Comparison of ENCODE assay signal across 13 cellular contexts in the genomic region with DNA sequence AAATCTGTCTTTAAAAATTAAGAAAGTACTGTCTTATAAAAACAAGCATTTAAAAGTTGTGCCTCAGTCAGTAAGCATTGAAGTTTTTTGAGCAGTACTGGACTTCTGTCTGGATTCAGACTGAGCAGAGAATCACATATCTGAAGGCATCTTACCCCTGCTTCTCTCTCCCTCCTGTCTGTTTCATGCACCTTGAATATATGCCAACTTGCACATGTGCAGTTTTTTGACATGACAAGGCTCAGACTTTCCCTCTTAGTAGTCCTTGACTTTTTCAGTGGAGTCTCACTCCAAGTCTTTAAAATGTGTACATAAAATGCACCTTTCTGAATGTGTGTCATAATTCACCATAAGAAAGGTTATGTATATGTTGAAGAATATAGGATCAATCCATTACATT. TPM values are rescaled to one million over a fixed set of nuclear protein-coding genes. Genes with fewer than 3 reads are reported as not detected.
DNase-seq lines count a peak whose midpoint lies in the region; ATAC-seq and TF ChIP-seq lines count a peak whose summit lies in the region.
"Had no signal": no experiment of that assay in that cellular context is flagged by ENCODE, and none has a peak within 500 bp of the region (broad histone marks: within the 10 kb centered on the region; RNA-seq: fewer than 3 reads in every experiment).

No MANE protein-coding gene starts in this region.

- H3K9me3 ChIP-seq in adrenal gland (replicated peaks in 1 of 3), result no peaks in the 10 kb centered on the region
- no peaks in the 10 kb centered on the region for H3K9me3 ChIP-seq in lower lobe of right lung
- no peaks in the 10 kb centered on the region for H3K9me3 ChIP-seq in stomach

- H3K27me3 Mint-ChIP-seq in activated T-helper 2 cell treated with anti-CD3 and anti-CD28 coated beads, Interferon-gamma antibody, Interleukin-2, Interleukin-4, amounts not matched to agents 10 μg/mL and 5 μg/mL and 100 μg/mL, durations not matched to agents 14 hours and 24 hours and 36 hours (ENCODE audit: low read depth), result no peaks in the 10 kb centered on the region
- H3K27me3 Mint-ChIP-seq: activated CD4-positive, alpha-beta T cell treated with anti-CD3 and anti-CD28 coated beads for 36 hours had no signal

- H3K4me1 ChIP-seq in adrenal gland (replicated peaks in 1 of 2) (peaks cover 50 to 56% of the 10 kb centered on the region in 2 donors), lower lobe of right lung (peaks cover 48% of the 10 kb centered on the region), stomach (peaks cover 18 to 75% (median 48%) of the 10 kb centered on the region in 4 donors)

- intact Hi-C loops in adrenal gland (cut with DNase I) (no loop called here), lower lobe of right lung (cut with DNase I) (no loop called here), stomach (cut with DNase I; ENCODE audit: low total_unique reads) (no loop called here), lower leg skin (cut with DNase I; ENCODE audit: low total_unique reads) (no loop called here)
- intact Hi-C loops in activated T-helper 2 cell treated with anti-CD3 and anti-CD28 coated beads, Interferon-gamma antibody, Interleukin-2, Interleukin-4, amounts not matched to agents 10 μg/mL and 5 μg/mL and 100 μg/mL, durations not matched to agents 14 hours and 24 hours and 36 hours (cut with micrococcal nuclease), result no loop called here

- no peak for ATAC-seq in lower lobe of right lung
- ATAC-seq: activated CD4-positive, alpha-beta T cell treated with anti-CD3 and anti-CD28 coated beads for 36 hours; left colon had no signal

- H3K36me3 Mint-ChIP-seq in activated T-helper 2 cell treated with anti-CD3 and anti-CD28 coated beads, Interferon-gamma antibody, Interleukin-2, Interleukin-4, amounts not matched to agents 10 μg/mL and 5 μg/mL and 100 μg/mL, durations not matched to agents 14 hours and 24 hours and 36 hours (ENCODE audit: low read depth), result peaks cover 7% of the 10 kb centered on the region

- no peak overlapping the region for H3K4me3 Mint-ChIP-seq in activated T-helper 2 cell treated with anti-CD3 and anti-CD28 coated beads, Interferon-gamma antibody, Interleukin-2, Interleukin-4, amounts not matched to agents 10 μg/mL and 5 μg/mL and 100 μg/mL, durations not matched to agents 14 hours and 24 hours and 36 hours (ENCODE audit: low read depth)
- H3K4me3 Mint-ChIP-seq: activated CD4-positive, alpha-beta T cell treated with anti-CD3 and anti-CD28 coated beads for 36 hours; CD14-positive monocyte had no signal

- no peak overlapping the region for H3K27ac Mint-ChIP-seq in activated T-helper 2 cell treated with anti-CD3 and anti-CD28 coated beads, Interferon-gamma antibody, Interleukin-2, Interleukin-4, amounts not matched to agents 10 μg/mL and 5 μg/mL and 100 μg/mL, durations not matched to agents 14 hours and 24 hours and 36 hours
- H3K27ac Mint-ChIP-seq: activated CD4-positive, alpha-beta T cell treated with anti-CD3 and anti-CD28 coated beads for 36 hours had no signal

- no peak for TF ChIP-seq POLR2A in adrenal gland (IDR thresholded peaks at IDR 0.05)
- no peak for TF ChIP-seq POLR2A in stomach (IDR thresholded peaks at IDR 0.05)
- TF ChIP-seq POLR2A in lower leg skin (IDR thresholded peaks at IDR 0.05), result no peak

- DNase-seq in HCEC 1CT (peak; percentile 18), adrenal gland (no peak), lower lobe of right lung (no peak), stomach (no peak), SK-N-DZ (ENCODE audit: low spot score) (no peak), medulla oblongata (ENCODE audit: extremely low spot score) (no peak), lower leg skin (ENCODE audit: low spot score in 2 of 2) (no peak)
- DNase-seq in activated T-helper 2 cell treated with anti-CD3 and anti-CD28 coated beads, Interferon-gamma antibody, Interleukin-2, Interleukin-4, amounts not matched to agents 10 μg/mL and 5 μg/mL and 100 μg/mL, durations not matched to agents 14 hours and 24 hours and 36 hours (ENCODE audit: low spot score), result no peak
- DNase-seq: activated CD4-positive, alpha-beta T cell treated with anti-CD3 and anti-CD28 coated beads for 36 hours; activated T-cell treated with anti-CD3 and anti-CD28 coated beads, Interleukin-2, amount 50 U/mL, for 1 hour; left colon; stimulated activated CD4-positive, alpha-beta T cell treated with anti-CD3 and anti-CD28 coated beads, Interleukin-2, amount 100 ng/mL, for 24 hours had no signal

- H3K4me3 ChIP-seq in adrenal gland (no peak overlapping the region), lower lobe of right lung (no peak overlapping the region), stomach (no peak overlapping the region), lower leg skin (ENCODE audit: low read depth, poor library complexity, severe bottlenecking) (no peak overlapping the region)

- no peak for TF ChIP-seq EP300 in stomach (IDR thresholded peaks at IDR 0.05)

- H3K27me3 ChIP-seq in adrenal gland (no peaks in the 10 kb centered on the region), lower lobe of right lung (ENCODE audit: low read depth) (no peaks in the 10 kb centered on the region), stomach (no peaks in the 10 kb centered on the region)

- no peaks in the 10 kb centered on the region for H3K9me3 Mint-ChIP-seq in activated T-helper 2 cell treated with anti-CD3 and anti-CD28 coated beads, Interferon-gamma antibody, Interleukin-2, Interleukin-4, amounts not matched to agents 10 μg/mL and 5 μg/mL and 100 μg/mL, durations not matched to agents 14 hours and 24 hours and 36 hours
- H3K9me3 Mint-ChIP-seq: CD14-positive monocyte had no signal

- peaks cover 14% of the 10 kb centered on the region for H3K4me1 Mint-ChIP-seq in activated T-helper 2 cell treated with anti-CD3 and anti-CD28 coated beads, Interferon-gamma antibody, Interleukin-2, Interleukin-4, amounts not matched to agents 10 μg/mL and 5 μg/mL and 100 μg/mL, durations not matched to agents 14 hours and 24 hours and 36 hours (ENCODE audit: low read depth)

- TF ChIP-seq CTCF in adrenal gland (IDR thresholded peaks at IDR 0.05) (no peak), lower lobe of right lung (IDR thresholded peaks at IDR 0.05) (no peak), stomach (IDR thresholded peaks at IDR 0.05) (no peak), lower leg skin (IDR thresholded peaks at IDR 0.05) (no peak)

- H3K36me3 ChIP-seq in adrenal gland (replicated peaks in 1 of 2) (no peaks in the 10 kb centered on the region), lower lobe of right lung (no peaks in the 10 kb centered on the region), stomach (no peaks in the 10 kb centered on the region)

- H3K27ac ChIP-seq in adrenal gland (peak overlapping the region in 4 of 5 donors; percentile 67 to 77 (median 68)), lower lobe of right lung (peak overlapping the region; percentile 55), stomach (peak overlapping the region in 3 of 5 donors; percentile 54 to 69 (median 56))

RNA-seq across cellular contexts. Expression of a gene that starts 19.8 kb away (rescaled TPM):
- 100 to 1,000 TPM in 1 of 8 donors, 10 to 100 TPM in 7; 35.6 to 121 (median 60.1) TPM for total RNA-seq in adrenal gland
- 10 to 100 TPM in 2 of 3 donors, 1 to 10 TPM in 1; 7.2 to 39.3 (median 11.6) TPM for polyA plus RNA-seq in adrenal gland
- 69.9 TPM for total RNA-seq in lower lobe of right lung
- total RNA-seq in stomach, result 10 to 100 TPM; 19.0 to 53.1 (median 32.7) TPM
- polyA plus RNA-seq in stomach, result 1 to 10 TPM; 6.0 to 8.5 (median 6.1) TPM
- total RNA-seq in activated T-helper 2 cell treated with anti-CD3 and anti-CD28 coated beads, Interferon-gamma antibody, Interleukin-2, Interleukin-4, amounts not matched to agents 10 μg/mL and 5 μg/mL and 100 μg/mL, durations not matched to agents 14 hours and 24 hours and 36 hours, result 35.9 and 40.9 TPM in 2 replicates
- polyA plus RNA-seq in SK-N-DZ (2014; cell fraction: cytosol; rRNA removed), result 27.1 and 32.5 TPM in 2 replicates
- polyA plus RNA-seq in SK-N-DZ (2014; cell fraction: nucleus; rRNA removed), result 30.9 and 33.0 TPM in 2 replicates
- 10 to 100 TPM; 17.6 to 30.6 (median 23.3) TPM for total RNA-seq in lower leg skin

RNA-seq across cellular contexts. Expression of a gene that starts 45.6 kb away (rescaled TPM):
- 100 to 1,000 TPM in 2 of 8 donors, 10 to 100 TPM in 6; 43.4 to 149 (median 78.5) TPM for total RNA-seq in adrenal gland
- 100 to 1,000 TPM in 2 of 3 donors, 10 to 100 TPM in 1; 57.9 to 116 (median 115) TPM for polyA plus RNA-seq in adrenal gland
- 29.4 TPM for total RNA-seq in lower lobe of right lung
- 10 to 100 TPM in 4 of 5 donors, 1 to 10 TPM in 1; 9.9 to 48.8 (median 29.0) TPM for total RNA-seq in stomach
- 10 to 100 TPM; 17.0 to 22.6 (median 18.2) TPM for polyA plus RNA-seq in stomach
- total RNA-seq in activated T-helper 2 cell treated with anti-CD3 and anti-CD28 coated beads, Interferon-gamma antibody, Interleukin-2, Interleukin-4, amounts not matched to agents 10 μg/mL and 5 μg/mL and 100 μg/mL, durations not matched to agents 14 hours and 24 hours and 36 hours, result 0.05 TPM in 1 of 2 replicates, not detected in the other
- polyA plus RNA-seq in SK-N-DZ (2014; cell fraction: cytosol; rRNA removed), result 0.38 TPM in 1 of 2 replicates, not detected in the other
- 0.25 TPM in 1 of 2 replicates, not detected in the other for polyA plus RNA-seq in SK-N-DZ (2014; cell fraction: nucleus; rRNA removed)
- total RNA-seq in lower leg skin, result 10 to 100 TPM in 3 of 4 donors, 1 to 10 TPM in 1; 9.7 to 54.4 (median 15.3) TPM

Comparison
In these comparisons a context has a peak if more than half of its experiments do, and no peak if none do; other contexts are left out.
1. RNA of a gene that starts 45.6 kb away (total RNA-seq): 43.4 to 149 TPM in adrenal gland, 29.4 TPM in lower lobe of right lung (single experiment), 9.9 to 48.8 TPM in stomach and 9.7 to 54.4 TPM in lower leg skin; 0.05 TPM in activated T-helper 2 cell treated with anti-CD3 and anti-CD28 coated beads, Interferon-gamma antibody, Interleukin-2, Interleukin-4, amounts not matched to agents 10 μg/mL and 5 μg/mL and 100 μg/mL, durations not matched to agents 14 hours and 24 hours and 36 hours; every median in the first group is over 10 times any median in the second.
2. Peak in every context shown above with its lines, with median percentiles within 50 percentile points of each other: H3K27ac ChIP-seq.